Comparison of ENCODE assay signal across 20 cellular contexts in the genomic region with DNA sequence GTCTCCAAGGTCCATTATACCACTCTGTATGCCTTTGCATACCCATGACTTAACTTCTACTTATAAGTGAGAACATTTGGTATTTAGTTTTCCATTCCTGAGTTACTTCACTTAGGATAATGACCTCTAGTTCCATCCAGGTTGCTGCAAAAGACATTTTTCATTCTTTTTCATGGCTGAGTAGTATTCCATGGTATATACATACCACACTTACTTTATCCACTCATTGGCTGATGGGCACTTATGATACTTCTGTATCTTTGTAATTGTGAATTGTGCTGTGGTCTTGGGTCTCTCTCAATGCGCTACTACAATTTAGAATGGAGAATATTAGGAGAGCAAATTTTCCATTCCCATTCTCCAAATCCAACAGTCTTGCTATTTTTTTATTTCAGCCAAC.
DNase-seq lines count a peak whose midpoint lies in the region; ATAC-seq, FAIRE-seq and TF ChIP-seq lines count a peak whose summit lies in the region.
"Had no signal": no experiment of that assay in that cellular context is flagged by ENCODE, and none has a peak within 500 bp of the region (broad histone marks: within the 10 kb centered on the region; RNA-seq: fewer than 3 reads in every experiment).

No MANE protein-coding gene starts in this region.

- H3K4me3 ChIP-seq in A549: no peak overlapping the region
- no peak overlapping the region for H3K4me3 ChIP-seq in K562
- peak overlapping the region; percentile 61 for H3K4me3 ChIP-seq in endodermal cell (ENCODE audit: low read length)
- H3K4me3 ChIP-seq: BLaER1 treated with 17β-estradiol and CSF1 and Interleukin-3, amounts not matched to agents 10 nM and 100 nM had no signal

- TF ChIP-seq CTCF in A549 (IDR thresholded peaks at IDR 0.05) (no peak), K562 (IDR thresholded peaks at IDR 0.05 in 2 of 3, conservative IDR thresholded peaks at IDR 0.05 in 1 of 3; ENCODE audit: insufficient read depth in 2 of 3, low read depth in 1 of 3, low read length in 3 of 3) (no peak), endodermal cell (conservative IDR thresholded peaks at IDR 0.05) (no peak)

- no peak for FAIRE-seq in A549 (lab: Jason Lieb, UNC)
- FAIRE-seq in K562 (lab: Jason Lieb, UNC): no peak
- FAIRE-seq: A204.1, D721Med, G401.6, GM12891 had no signal

- WGBS in A549 (ENCODE audit: missing lambda C conversion rate): 90% methylated on average over 1 of the region's 1 CpG
- 87% methylated on average over 1 of the region's 1 CpG for WGBS in K562 (ENCODE audit: insufficient coverage, low coverage, missing lambda C conversion rate)
- no CpG with 5 or more reads among the region's 1 CpG for WGBS in endodermal cell (ENCODE audit: insufficient coverage in 1 of 2, insufficient read length in 1 of 2), 2 experiments

- H3K4me2 ChIP-seq in A549 (no peak overlapping the region), K562 (ENCODE audit: insufficient read depth, low read length) (no peak overlapping the region)
- H3K4me2 ChIP-seq: BLaER1 treated with 17β-estradiol and CSF1 and Interleukin-3, amounts not matched to agents 10 nM and 100 nM had no signal

- CTCF ChIA-PET in A549 (lab: Yijun Ruan, JAX) (no interaction called here), K562 (lab: Yijun Ruan, JAX; ENCODE audit: low intra/inter-chr PET ratio) (no interaction called here)

- H3K36me3 ChIP-seq in K562 (ENCODE audit: control insufficient read depth, insufficient read depth, low read length) (no peaks in the 10 kb centered on the region; the same call in 2 of the 3 replicates), endodermal cell (ENCODE audit: control insufficient read depth, insufficient read depth, low read length) (no peaks in the 10 kb centered on the region)

- BruUV-seq in K562 (replicated peaks; lab: Mats Ljungman, UMichigan): no TSS peak

- TF ChIP-seq RAD21 in A549 (conservative IDR thresholded peaks at IDR 0.05 in 1 of 2, IDR thresholded peaks at IDR 0.05 in 1 of 2) (no peak), K562 (CRISPR knock-in tag; conservative IDR thresholded peaks at IDR 0.05 in 1 of 2, IDR thresholded peaks at IDR 0.05 in 1 of 2) (no peak)

- 0 out of 3 replicates have a peak, but pooled peaks cover 10% of the 10 kb centered on the region for H3K9me3 ChIP-seq in A549
- H3K9me3 ChIP-seq in K562 (replicated peaks; ENCODE audit: control insufficient read depth, insufficient read depth, low read depth, low read length): peaks cover 10% of the 10 kb centered on the region
- H3K9me3 ChIP-seq in endodermal cell (ENCODE audit: control insufficient read depth, low read length): peaks cover 58% of the 10 kb centered on the region

- no peak for ATAC-seq in A549
- no peak for ATAC-seq in K562
- ATAC-seq in GM18511 (IDR thresholded peaks at IDR 0.05; ENCODE audit: unreplicated experiment): no peak
- ATAC-seq: CD8-positive, alpha-beta T cell had no signal

- DNase-seq in A549 (ENCODE audit: low read depth in 1 of 2, low spot score in 1 of 2): no peak
- DNase-seq in K562 (ENCODE audit: extremely low read depth in 1 of 4, low spot score in 3 of 4): no peak
- no peak for DNase-seq in endodermal cell
- DNase-seq in activated naive CD4-positive, alpha-beta T cell (lab: John Stamatoyannopoulos, UW): no peak
- DNase-seq: 8988T; AML-193; Caco-2; Calu3; CD4-positive, alpha-beta T cell; CD8-positive, alpha-beta T cell; DMS79 treated with DMSO at 0.1 percent for 48 hours; GF-D8 had no signal

- peaks cover 68% of the 10 kb centered on the region for H3K9me3 Mint-ChIP-seq in endodermal cell

- in situ Hi-C loops in K562 (cut with MboI): no loop called here

- H3K9me1 ChIP-seq in K562 (ENCODE audit: control insufficient read depth, insufficient read depth, low read length): no peaks in the 10 kb centered on the region

- H3K4me1 ChIP-seq in A549: no peaks in the 10 kb centered on the region
- H3K4me1 ChIP-seq in K562 (replicated peaks in 1 of 2; ENCODE audit: control insufficient read depth in 2 of 2, insufficient read depth in 2 of 2, low read length in 2 of 2): no peaks in the 10 kb centered on the region
- H3K4me1 ChIP-seq in endodermal cell (ENCODE audit: control insufficient read depth, insufficient read depth, low read length): no peaks in the 10 kb centered on the region
- H3K4me1 ChIP-seq: BLaER1 treated with 17β-estradiol and CSF1 and Interleukin-3, amounts not matched to agents 10 nM and 100 nM; Caco-2 had no signal

- H4K20me1 ChIP-seq in K562 (replicated peaks; ENCODE audit: control insufficient read depth, insufficient read depth, low read length): no peaks in the 10 kb centered on the region
- H4K20me1 ChIP-seq: BLaER1 treated with 17β-estradiol and CSF1 and Interleukin-3, amounts not matched to agents 10 nM and 100 nM had no signal

- H2AFZ ChIP-seq in K562 (ENCODE audit: low read depth, low read length): no peak overlapping the region

- H3K4me1 Mint-ChIP-seq in endodermal cell: peaks cover 2% of the 10 kb centered on the region
- H3K4me1 Mint-ChIP-seq: B cell had no signal

- TF ChIP-seq EP300 in A549 (IDR thresholded peaks at IDR 0.05) (no peak), K562 (IDR thresholded peaks at IDR 0.05; ENCODE audit: low read length) (no peak)

- H3K9ac ChIP-seq in K562 (ENCODE audit: insufficient read depth in 1 of 2, low read depth in 2 of 2, low read length in 2 of 2) (no peak overlapping the region), endodermal cell (ENCODE audit: extremely low read depth, low read length, poor library complexity, severe bottlenecking) (no peak overlapping the region)
- H3K9ac ChIP-seq: BLaER1 treated with 17β-estradiol and CSF1 and Interleukin-3, amounts not matched to agents 10 nM and 100 nM had no signal

- H3K4me3 Mint-ChIP-seq in endodermal cell: no peak overlapping the region
- H3K4me3 Mint-ChIP-seq: B cell; CD4-positive, alpha-beta T cell; CD8-positive, alpha-beta T cell had no signal

- H3K27ac Mint-ChIP-seq in endodermal cell: no peak overlapping the region
- H3K27ac Mint-ChIP-seq: B cell; CD4-positive, alpha-beta T cell; CD8-positive, alpha-beta T cell had no signal

- peaks cover 46% of the 10 kb centered on the region for H3K36me3 Mint-ChIP-seq in endodermal cell (ENCODE audit: low read depth)

- intact Hi-C loops in K562 (cut with micrococcal nuclease): no loop called here

- no peaks in the 10 kb centered on the region for H3K27me3 Mint-ChIP-seq in endodermal cell (ENCODE audit: insufficient read depth)
- H3K27me3 Mint-ChIP-seq: B cell; CD4-positive, alpha-beta T cell had no signal

- TF ChIP-seq POLR2A in A549 (IDR thresholded peaks at IDR 0.05; ENCODE audit: low read length) (no peak), K562 (conservative IDR thresholded peaks at IDR 0.05) (no peak)

- H3K79me2 ChIP-seq in K562 (ENCODE audit: control insufficient read depth, insufficient read depth, low read length): no peaks in the 10 kb centered on the region

- no peaks in the 10 kb centered on the region for H3K27me3 ChIP-seq in K562 (ENCODE audit: control insufficient read depth in 2 of 2, insufficient read depth in 2 of 2, low read length in 2 of 2)
- H3K27me3 ChIP-seq in endodermal cell (ENCODE audit: control insufficient read depth, insufficient read depth, low read length, poor library complexity, severe bottlenecking): no peaks in the 10 kb centered on the region
- H3K27me3 ChIP-seq: BLaER1 treated with 17β-estradiol and CSF1 and Interleukin-3, amounts not matched to agents 10 nM and 100 nM had no signal

- H3K27ac ChIP-seq in A549: no peak overlapping the region
- H3K27ac ChIP-seq in K562 (ENCODE audit: extremely low read depth, low read depth, low read length): no peak overlapping the region
- H3K27ac ChIP-seq in endodermal cell (ENCODE audit: low read depth, low read length): no peak overlapping the region
- H3K27ac ChIP-seq: BLaER1 treated with 17β-estradiol and CSF1 and Interleukin-3, amounts not matched to agents 10 nM and 100 nM; C4-2B had no signal

- POLR2A ChIA-PET in A549 (lab: Yijun Ruan, JAX): no interaction called here
- POLR2A ChIA-PET in K562 (lab: Yijun Ruan, JAX): no interaction called here

TF ChIP-seq in A549, 52 proteins besides CTCF, POLR2A, EP300 and RAD21:
- TF ChIP-seq PHF8 (IDR thresholded peaks at IDR 0.05; ENCODE audit: borderline replicate concordance, low read depth): no peak
- TF ChIP-seq KDM1A (IDR thresholded peaks at IDR 0.05; ENCODE audit: low read depth): 0 out of 2 replicates have a peak, but pooled peaks have one; percentile 23

TF ChIP-seq in K562, 482 proteins besides CTCF, POLR2A, EP300 and RAD21:
- TF ChIP-seq KDM5B (IDR thresholded peaks at IDR 0.05; ENCODE audit: insufficient replicate concordance, low read depth, low read length) (no peak), RBM25 (IDR thresholded peaks at IDR 0.05; ENCODE audit: low read depth, low read length, severe bottlenecking) (peak; percentile 45), CBX3 (IDR thresholded peaks at IDR 0.05; ENCODE audit: borderline replicate concordance in 1 of 2, low read length in 2 of 2) (peak in 1 of 2 experiments; percentile 52; a peak in 1 of 3 replicates), ZNF146 (CRISPR knock-in tag; IDR thresholded peaks at IDR 0.05; ENCODE audit: unreplicated experiment) (peak; percentile 88), RBM34 (IDR thresholded peaks at IDR 0.05; ENCODE audit: borderline replicate concordance, insufficient read depth, low read length) (no peak), ZNF165 (CRISPR knock-in tag; IDR thresholded peaks at IDR 0.05; ENCODE audit: borderline replicate concordance) (no peak)

Comparison
In these comparisons a context has a peak if more than half of its experiments do, and no peak if none do; other contexts are left out.
1. Of the 35 proteins assayed by ChIP-seq in both K562 and A549: peak only in K562: none; only in A549: KDM1A; in both: none; in neither: 34.